ENCODE assay signal across 1 cellular context in genomic region chr12:4579305-4580097, GRCh38.
TF ChIP-seq lines count a peak whose summit lies in the region.

No MANE protein-coding gene starts in this region.

TF ChIP-seq in GM12878, 131 proteins besides CTCF, POLR2A, EP300 and RAD21:
- no peak for TF ChIP-seq IRF4 (IDR thresholded peaks at IDR 0.05; ENCODE audit: low read depth, low read length)
- TF ChIP-seq BCLAF1 (IDR thresholded peaks at IDR 0.05), result no peak
- no peak for TF ChIP-seq RUNX3 (IDR thresholded peaks at IDR 0.05; ENCODE audit: low read length)
- no peak for TF ChIP-seq MEF2A (IDR thresholded peaks at IDR 0.05; ENCODE audit: insufficient read depth, low read depth, low read length)
- no peak for TF ChIP-seq ZNF622 (IDR thresholded peaks at IDR 0.05)
- TF ChIP-seq SMC3 (IDR thresholded peaks at IDR 0.05; ENCODE audit: borderline replicate concordance, low read length), result peak; percentile 26; the same call in 1 of the 2 replicates
- no peak for TF ChIP-seq WRNIP1 (IDR thresholded peaks at IDR 0.05; ENCODE audit: borderline replicate concordance, low read depth, low read length)
